Comparison of ENCODE assay signal across 1 cellular context in genomic region chr2:20568501-20569463, GRCh38.
TF ChIP-seq lines count a peak whose summit lies in the region.

No MANE protein-coding gene starts in this region.

TF ChIP-seq in endothelial cell of umbilical vein, 7 proteins besides CTCF, POLR2A, EP300 and RAD21 (continued from another document):
- TF ChIP-seq EZH2 (IDR thresholded peaks at IDR 0.05; ENCODE audit: borderline replicate concordance, low read depth, low read length, severe bottlenecking) (no peak), MAX (IDR thresholded peaks at IDR 0.05; ENCODE audit: insufficient read depth, insufficient read length) (peak; percentile 28), MYC (IDR thresholded peaks at IDR 0.05; ENCODE audit: low read depth, low read length) (no peak), POLR2AphosphoS5 (IDR thresholded peaks at IDR 0.05; ENCODE audit: insufficient read depth, low read depth, low read length) (peak; percentile 85), FOS (IDR thresholded peaks at IDR 0.05; ENCODE audit: borderline replicate concordance, insufficient read depth, low read length) (peak; percentile 92)
